In the genomic region with DNA sequence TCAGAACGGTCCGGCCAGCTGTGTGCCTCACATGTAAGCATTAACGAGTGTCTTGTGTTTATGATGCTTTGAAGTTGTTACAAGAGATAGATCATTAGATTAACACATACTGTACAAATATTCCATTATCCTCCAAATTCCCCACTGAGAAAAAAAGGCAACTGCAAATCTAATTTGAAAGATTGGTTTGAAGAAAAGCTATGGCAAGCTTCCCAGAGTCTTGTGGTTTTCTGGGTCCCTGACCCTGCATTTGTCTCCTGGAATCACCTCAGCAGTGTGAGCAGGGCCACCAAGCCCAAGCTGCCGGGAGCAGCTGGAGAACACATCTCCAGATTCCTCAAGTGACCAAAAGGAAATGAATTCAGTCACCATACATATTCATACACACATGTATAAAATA, we compare ENCODE assay signal across 19 cellular contexts. TPM values are rescaled to one million over a fixed set of nuclear protein-coding genes. Genes with fewer than 3 reads are reported as not detected.
A peak's percentile ranks its signal among the peaks of the same experiment; 100 is the strongest.
DNase-seq lines count a peak whose midpoint lies in the region; ATAC-seq, FAIRE-seq and TF ChIP-seq lines count a peak whose summit lies in the region.
"Had no signal": no experiment of that assay in that cellular context is flagged by ENCODE, and none has a peak within 500 bp of the region (broad histone marks: within the 10 kb centered on the region; RNA-seq: fewer than 3 reads in every experiment).

No MANE protein-coding gene starts in this region.

- TF ChIP-seq CTCF in astrocyte of the spinal cord (IDR thresholded peaks at IDR 0.05; ENCODE audit: low read depth, low read length) (no peak), pancreas (IDR thresholded peaks at IDR 0.05) (no peak)

- in situ Hi-C loops in Caki2 (cut with HindIII; ENCODE audit: low pct_unique_long_range_greater_than_20kb, low sequenced_read_pairs) (no loop called here), astrocyte of the spinal cord (cut with HindIII; ENCODE audit: low sequenced_read_pairs) (no loop called here)

- no peaks in the 10 kb centered on the region for H3K4me1 ChIP-seq in pancreas

- no peak for ATAC-seq in pancreas
- no peak for ATAC-seq in GM19397 (IDR thresholded peaks at IDR 0.05; ENCODE audit: unreplicated experiment)
- ATAC-seq: K562 had no signal

- no peak for FAIRE-seq in pancreas (lab: Jason Lieb, UNC)
- FAIRE-seq: A204.1, D721Med, K562 had no signal

- intact Hi-C loops in pancreas (cut with DNase I) = no loop called here

- no peak overlapping the region for H3K4me3 ChIP-seq in astrocyte of the spinal cord (ENCODE audit: low read depth, low read length)
- no peak overlapping the region for H3K4me3 ChIP-seq in pancreas
- H3K4me3 ChIP-seq: K562, PC-9 had no signal

- WGBS in pancreas, 2 donors = 48 to 50% methylated on average over 4 of the region's 4 CpGs

- H3K36me3 ChIP-seq in pancreas = no peaks in the 10 kb centered on the region

- H3K9me3 ChIP-seq in pancreas = no peaks in the 10 kb centered on the region

- no peak overlapping the region for H3K27ac ChIP-seq in pancreas
- H3K27ac ChIP-seq: PC-9 had no signal

- H3K27me3 ChIP-seq in pancreas = no peaks in the 10 kb centered on the region

- DNase-seq in Caki2 (ENCODE audit: low read depth) (peak; percentile 40), M059J (ENCODE audit: low read depth) (peak; percentile 84), astrocyte of the spinal cord (ENCODE audit: low read depth, low spot score) (peak; percentile 50), renal cortical epithelial cell (ENCODE audit: low read depth) (peak; percentile 77), NCI-H1105 (lab: John Stamatoyannopoulos, UW) (no peak), pancreas (no peak)
- DNase-seq: CD4-positive, alpha-beta memory T cell; H9; MV-4-11; NCI-H1417; NCI-H187 treated with DMSO at 0.1 percent for 48 hours; NCI-H226; NCI-H524 treated with DMSO at 0.1 percent for 48 hours; PC-9; SW 1271 had no signal

RNA-seq across cellular contexts. Expression of a gene that starts 36.9 kb away (rescaled TPM):
- total RNA-seq in Caki2 (2014; rRNA removed; shearing (Covaris generic); ENCODE audit: low replicate concordance) = 13.8 and 15.6 TPM in 2 replicates
- 1.4 and 2.4 TPM in 2 replicates for total RNA-seq in M059J (2014; rRNA removed; shearing (Covaris generic))
- total RNA-seq in renal cortical epithelial cell = 0.52 and 1.3 TPM in 2 replicates
- 1 to 10 TPM; 2.0 to 3.5 (median 2.6) TPM for total RNA-seq in pancreas
- 1 to 10 TPM in 1 of 2 donors, under 1 TPM in 1; 0.42 to 1.1 TPM for polyA plus RNA-seq in pancreas
- total RNA-seq: CD4-positive, alpha-beta memory T cell; K562 had no signal
- polyA plus RNA-seq: CD4-positive, alpha-beta memory T cell; K562 had no signal

Comparison
In these comparisons a context has a peak if more than half of its experiments do, and no peak if none do; other contexts are left out.
1. DNase-seq: peak in Caki2 (single experiment), M059J (single experiment), astrocyte of the spinal cord (single experiment) and renal cortical epithelial cell (single experiment); none in NCI-H1105 (single experiment) and pancreas (0 of 6).